ENCODE assay signal across 1 cellular context in the genomic region with DNA sequence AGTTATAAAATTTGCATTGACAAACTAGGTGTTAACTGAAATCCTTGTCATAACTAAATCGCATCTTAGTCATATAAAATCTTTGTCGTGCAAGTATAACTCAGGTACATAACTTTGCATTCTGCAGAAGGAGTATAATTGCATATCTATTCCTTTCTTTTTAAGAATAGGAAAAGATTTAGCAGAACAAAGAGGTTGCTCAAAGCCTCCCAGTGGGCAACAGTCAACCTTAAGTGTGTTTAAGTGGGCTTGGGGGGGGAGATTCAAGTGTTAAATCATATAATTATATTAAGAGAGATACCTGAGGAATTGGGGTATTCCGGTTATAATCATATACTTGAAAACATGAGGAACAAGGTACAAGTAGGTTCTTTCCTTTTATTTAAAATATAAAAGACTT.
TF ChIP-seq lines count a peak whose summit lies in the region.

No MANE protein-coding gene starts in this region.

TF ChIP-seq in H1, 55 proteins besides CTCF, POLR2A, EP300 and RAD21 (continued from another document):
- TF ChIP-seq TBP (IDR thresholded peaks at IDR 0.05; ENCODE audit: low read depth, low read length), result no peak
- no peak for TF ChIP-seq CHD1 (IDR thresholded peaks at IDR 0.05; ENCODE audit: low read depth, low read length)
- no peak for TF ChIP-seq CTBP2 (IDR thresholded peaks at IDR 0.05; ENCODE audit: borderline replicate concordance, insufficient read depth, insufficient read length, low read length)
TF ChIP-seq in H1: peak in this region for 1.
